16 cellular contexts compared by ENCODE assay signal in genomic region chrX:44937606-44938005, GRCh38.
DNase-seq lines count a peak whose midpoint lies in the region; ATAC-seq and TF ChIP-seq lines count a peak whose summit lies in the region.
"Had no signal": no experiment of that assay in that cellular context is flagged by ENCODE, and none has a peak within 500 bp of the region (broad histone marks: within the 10 kb centered on the region; RNA-seq: fewer than 3 reads in every experiment).

No MANE protein-coding gene starts in this region.

- no peaks in the 10 kb centered on the region for H3K27me3 Mint-ChIP-seq in activated CD8-positive, alpha-beta T cell treated with anti-CD3 and anti-CD28 coated beads for 36 hours
- H3K27me3 Mint-ChIP-seq in activated CD8-positive, alpha-beta T cell treated with anti-CD3 and anti-CD28 coated beads, Interleukin-2, amount 10 ng/mL, durations not matched to agents 7 days and 5 days (ENCODE audit: low read depth) = no peaks in the 10 kb centered on the region
- no peaks in the 10 kb centered on the region for H3K27me3 Mint-ChIP-seq in WTC11 (ENCODE audit: low read depth)
- no peaks in the 10 kb centered on the region for H3K27me3 Mint-ChIP-seq in progenitor cell of endocrine pancreas
- no peaks in the 10 kb centered on the region for H3K27me3 Mint-ChIP-seq in activated T-helper 1 cell treated with anti-CD3 and anti-CD28 coated beads, Interleukin-12 subunit alpha, Interleukin-12 subunit beta, Interleukin-2, Interleukin-4 antibody, amounts not matched to agents 30 ng/mL and 10 ng/mL and 1 ng/mL, durations not matched to agents 14 hours and 24 hours and 36 hours (ENCODE audit: insufficient read depth)
- H3K27me3 Mint-ChIP-seq: activated CD4-positive, alpha-beta memory T cell treated with anti-CD3 and anti-CD28 coated beads for 36 hours had no signal

- no peaks in the 10 kb centered on the region for H3K36me3 ChIP-seq in left lung

- H3K4me1 ChIP-seq in left lung = no peaks in the 10 kb centered on the region

- intact Hi-C loops in activated CD8-positive, alpha-beta T cell treated with anti-CD3 and anti-CD28 coated beads for 36 hours (cut with micrococcal nuclease) = no loop called here
- intact Hi-C loops in activated T-helper 1 cell treated with anti-CD3 and anti-CD28 coated beads, Interleukin-12 subunit alpha, Interleukin-12 subunit beta, Interleukin-2, Interleukin-4 antibody, amounts not matched to agents 30 ng/mL and 10 ng/mL and 1 ng/mL, durations not matched to agents 14 hours and 24 hours and 36 hours (cut with micrococcal nuclease) = no loop called here
- intact Hi-C loops in left lung (cut with DNase I) = no loop called here

- CTCF ChIA-PET in activated CD8-positive, alpha-beta T cell treated with anti-CD3 and anti-CD28 coated beads for 36 hours (lab: Charles Lee) = no interaction called here
- CTCF ChIA-PET in activated CD8-positive, alpha-beta T cell treated with anti-CD3 and anti-CD28 coated beads, Interleukin-2, amount 10 ng/mL, durations not matched to agents 7 days and 5 days (lab: Charles Lee) = no interaction called here
- CTCF ChIA-PET in WTC11 (lab: Charles Lee) = no interaction called here

- ATAC-seq in activated CD8-positive, alpha-beta T cell treated with anti-CD3 and anti-CD28 coated beads for 36 hours = no peak
- no peak for ATAC-seq in activated CD8-positive, alpha-beta T cell treated with anti-CD3 and anti-CD28 coated beads, Interleukin-2, amount 10 ng/mL, durations not matched to agents 7 days and 5 days
- ATAC-seq in HG02759 (IDR thresholded peaks at IDR 0.05; ENCODE audit: unreplicated experiment) (peak; percentile 72), WTC11 (no peak), GM18867 (IDR thresholded peaks at IDR 0.05; ENCODE audit: unreplicated experiment) (no peak), left lung (no peak)
- ATAC-seq: left ventricle myocardium superior had no signal

- H3K4me3 ChIP-seq in left lung = no peak overlapping the region
- H3K4me3 ChIP-seq: PC-9 had no signal

- H3K27me3 ChIP-seq in left lung = no peaks in the 10 kb centered on the region

- H3K27ac ChIP-seq in left lung = no peak overlapping the region
- H3K27ac ChIP-seq: 22Rv1, PC-9 had no signal

- H3K4me1 Mint-ChIP-seq in activated CD8-positive, alpha-beta T cell treated with anti-CD3 and anti-CD28 coated beads for 36 hours (ENCODE audit: low read depth) = peaks cover 54% of the 10 kb centered on the region
- H3K4me1 Mint-ChIP-seq in activated CD8-positive, alpha-beta T cell treated with anti-CD3 and anti-CD28 coated beads, Interleukin-2, amount 10 ng/mL, durations not matched to agents 7 days and 5 days (ENCODE audit: low read depth) = peaks cover 14% of the 10 kb centered on the region
- peaks cover 33% of the 10 kb centered on the region for H3K4me1 Mint-ChIP-seq in WTC11
- peaks cover 22% of the 10 kb centered on the region for H3K4me1 Mint-ChIP-seq in progenitor cell of endocrine pancreas (ENCODE audit: low read depth)
- peaks cover 22% of the 10 kb centered on the region for H3K4me1 Mint-ChIP-seq in activated T-helper 1 cell treated with anti-CD3 and anti-CD28 coated beads, Interleukin-12 subunit alpha, Interleukin-12 subunit beta, Interleukin-2, Interleukin-4 antibody, amounts not matched to agents 30 ng/mL and 10 ng/mL and 1 ng/mL, durations not matched to agents 14 hours and 24 hours and 36 hours (ENCODE audit: low read depth)

- H3K36me3 Mint-ChIP-seq in activated CD8-positive, alpha-beta T cell treated with anti-CD3 and anti-CD28 coated beads for 36 hours (ENCODE audit: low read depth) = peaks cover 12% of the 10 kb centered on the region
- peaks cover 11% of the 10 kb centered on the region for H3K36me3 Mint-ChIP-seq in activated CD8-positive, alpha-beta T cell treated with anti-CD3 and anti-CD28 coated beads, Interleukin-2, amount 10 ng/mL, durations not matched to agents 7 days and 5 days (ENCODE audit: low read depth)
- 0 out of 2 replicates have a peak, but pooled peaks cover 7% of the 10 kb centered on the region for H3K36me3 Mint-ChIP-seq in WTC11
- H3K36me3 Mint-ChIP-seq in progenitor cell of endocrine pancreas (ENCODE audit: insufficient read depth) = peaks cover 5% of the 10 kb centered on the region
- H3K36me3 Mint-ChIP-seq in activated T-helper 1 cell treated with anti-CD3 and anti-CD28 coated beads, Interleukin-12 subunit alpha, Interleukin-12 subunit beta, Interleukin-2, Interleukin-4 antibody, amounts not matched to agents 30 ng/mL and 10 ng/mL and 1 ng/mL, durations not matched to agents 14 hours and 24 hours and 36 hours (ENCODE audit: low read depth) = peaks cover 7% of the 10 kb centered on the region

- H3K9me3 Mint-ChIP-seq in activated CD8-positive, alpha-beta T cell treated with anti-CD3 and anti-CD28 coated beads for 36 hours = no peaks in the 10 kb centered on the region
- H3K9me3 Mint-ChIP-seq in activated CD8-positive, alpha-beta T cell treated with anti-CD3 and anti-CD28 coated beads, Interleukin-2, amount 10 ng/mL, durations not matched to agents 7 days and 5 days (ENCODE audit: insufficient read depth) = no peaks in the 10 kb centered on the region
- H3K9me3 Mint-ChIP-seq in WTC11 (no peaks in the 10 kb centered on the region), progenitor cell of endocrine pancreas (ENCODE audit: low read depth) (peaks cover 15% of the 10 kb centered on the region)
- no peaks in the 10 kb centered on the region for H3K9me3 Mint-ChIP-seq in activated T-helper 1 cell treated with anti-CD3 and anti-CD28 coated beads, Interleukin-12 subunit alpha, Interleukin-12 subunit beta, Interleukin-2, Interleukin-4 antibody, amounts not matched to agents 30 ng/mL and 10 ng/mL and 1 ng/mL, durations not matched to agents 14 hours and 24 hours and 36 hours

- POLR2A ChIA-PET in activated CD8-positive, alpha-beta T cell treated with anti-CD3 and anti-CD28 coated beads for 36 hours (lab: Charles Lee) = interaction anchor here (0.6 kb wide), 1 partner anchor 111 kb away, joined by 3 read pairs; no protein-coding TSS in a partner anchor
- POLR2A ChIA-PET in activated CD8-positive, alpha-beta T cell treated with anti-CD3 and anti-CD28 coated beads, Interleukin-2, amount 10 ng/mL, durations not matched to agents 7 days and 5 days (lab: Charles Lee) = no interaction called here
- POLR2A ChIA-PET in WTC11 (lab: Charles Lee) = interaction anchor here (0.8 kb wide), 1 partner anchor 65 kb away, joined by 3 read pairs; the partner anchor contains the start of gene KDM6A

- no peak overlapping the region for H3K4me3 Mint-ChIP-seq in activated CD8-positive, alpha-beta T cell treated with anti-CD3 and anti-CD28 coated beads for 36 hours
- no peak overlapping the region for H3K4me3 Mint-ChIP-seq in activated CD8-positive, alpha-beta T cell treated with anti-CD3 and anti-CD28 coated beads, Interleukin-2, amount 10 ng/mL, durations not matched to agents 7 days and 5 days
- no peak overlapping the region for H3K4me3 Mint-ChIP-seq in WTC11
- no peak overlapping the region for H3K4me3 Mint-ChIP-seq in progenitor cell of endocrine pancreas (ENCODE audit: low read depth)
- H3K4me3 Mint-ChIP-seq in activated T-helper 1 cell treated with anti-CD3 and anti-CD28 coated beads, Interleukin-12 subunit alpha, Interleukin-12 subunit beta, Interleukin-2, Interleukin-4 antibody, amounts not matched to agents 30 ng/mL and 10 ng/mL and 1 ng/mL, durations not matched to agents 14 hours and 24 hours and 36 hours = no peak overlapping the region
- H3K4me3 Mint-ChIP-seq: activated CD4-positive, alpha-beta memory T cell treated with anti-CD3 and anti-CD28 coated beads for 36 hours; T-helper 2 cell treated with Interferon-gamma antibody and Interleukin-4, amounts not matched to agents 5 μg/mL and 100 μg/mL, for 36 hours had no signal

- peak overlapping the region; percentile 67 for H3K27ac Mint-ChIP-seq in activated CD8-positive, alpha-beta T cell treated with anti-CD3 and anti-CD28 coated beads for 36 hours
- no peak overlapping the region for H3K27ac Mint-ChIP-seq in activated CD8-positive, alpha-beta T cell treated with anti-CD3 and anti-CD28 coated beads, Interleukin-2, amount 10 ng/mL, durations not matched to agents 7 days and 5 days
- H3K27ac Mint-ChIP-seq in WTC11 (0 out of 2 replicates have a peak overlapping the region, but pooled peaks have one; percentile 27), progenitor cell of endocrine pancreas (peak overlapping the region; percentile 86)
- H3K27ac Mint-ChIP-seq in activated T-helper 1 cell treated with anti-CD3 and anti-CD28 coated beads, Interleukin-12 subunit alpha, Interleukin-12 subunit beta, Interleukin-2, Interleukin-4 antibody, amounts not matched to agents 30 ng/mL and 10 ng/mL and 1 ng/mL, durations not matched to agents 14 hours and 24 hours and 36 hours = no peak overlapping the region
- H3K27ac Mint-ChIP-seq: activated CD4-positive, alpha-beta memory T cell treated with anti-CD3 and anti-CD28 coated beads for 36 hours; T-helper 2 cell treated with Interferon-gamma antibody and Interleukin-4, amounts not matched to agents 5 μg/mL and 100 μg/mL, for 36 hours had no signal

- no peak for DNase-seq in activated CD8-positive, alpha-beta T cell treated with anti-CD3 and anti-CD28 coated beads for 36 hours
- DNase-seq in activated CD8-positive, alpha-beta T cell treated with anti-CD3 and anti-CD28 coated beads, Interleukin-2, amount 10 ng/mL, durations not matched to agents 7 days and 5 days = no peak
- DNase-seq in WTC11 (ENCODE audit: low spot score) (no peak), progenitor cell of endocrine pancreas (ENCODE audit: low spot score, unreplicated experiment) (no peak), left lung (no peak)
- DNase-seq in activated T-helper 1 cell treated with anti-CD3 and anti-CD28 coated beads, Interleukin-12 subunit alpha, Interleukin-12 subunit beta, Interleukin-2, Interleukin-4 antibody, amounts not matched to agents 30 ng/mL and 10 ng/mL and 1 ng/mL, durations not matched to agents 14 hours and 24 hours and 36 hours (ENCODE audit: low spot score) = no peak
- DNase-seq: activated CD4-positive, alpha-beta memory T cell treated with anti-CD3 and anti-CD28 coated beads for 36 hours; left ventricle myocardium superior; NCI-H446; occipital lobe; PC-9; stimulated activated CD4-positive, alpha-beta T cell treated with anti-CD3 and anti-CD28 coated beads, Interleukin-15, amount 100 ng/mL, for 24 hours had no signal

- TF ChIP-seq CTCF in activated CD8-positive, alpha-beta T cell treated with anti-CD3 and anti-CD28 coated beads for 36 hours (IDR thresholded peaks at IDR 0.05) = no peak
- TF ChIP-seq CTCF in WTC11 (IDR thresholded peaks at IDR 0.05) (no peak), progenitor cell of endocrine pancreas (IDR thresholded peaks at IDR 0.05; ENCODE audit: unreplicated experiment) (no peak), left lung (IDR thresholded peaks at IDR 0.05) (no peak)

- H3K9me3 ChIP-seq in left lung = no peaks in the 10 kb centered on the region

Comparison
In these comparisons a context has a peak if more than half of its experiments do, and no peak if none do; other contexts are left out.
1. H3K27ac Mint-ChIP-seq: peak in activated CD8-positive, alpha-beta T cell treated with anti-CD3 and anti-CD28 coated beads for 36 hours (single experiment), WTC11 (single experiment) and progenitor cell of endocrine pancreas (single experiment); none in activated CD8-positive, alpha-beta T cell treated with anti-CD3 and anti-CD28 coated beads, Interleukin-2, amount 10 ng/mL, durations not matched to agents 7 days and 5 days (single experiment) and activated T-helper 1 cell treated with anti-CD3 and anti-CD28 coated beads, Interleukin-12 subunit alpha, Interleukin-12 subunit beta, Interleukin-2, Interleukin-4 antibody, amounts not matched to agents 30 ng/mL and 10 ng/mL and 1 ng/mL, durations not matched to agents 14 hours and 24 hours and 36 hours (single experiment).